Comparison of ENCODE assay signal across 2 cellular contexts in genomic region chr1:169325117-169325516, GRCh38.
TF ChIP-seq lines count a peak whose summit lies in the region.

No MANE protein-coding gene starts in this region.

TF ChIP-seq in HCT116, 20 proteins besides CTCF, POLR2A, EP300 and RAD21 (continued from another document):
- TF ChIP-seq ATF3 (IDR thresholded peaks at IDR 0.05) (no peak), TCF7L2 (IDR thresholded peaks at IDR 0.05; ENCODE audit: borderline replicate concordance, extremely low read depth, insufficient read depth, insufficient read length) (no peak), EGR1 (IDR thresholded peaks at IDR 0.05; ENCODE audit: low read depth) (no peak), EZH2phosphoT487 (IDR thresholded peaks at IDR 0.05; ENCODE audit: borderline replicate concordance) (no peak), ZNF274 (IDR thresholded peaks at IDR 0.05; ENCODE audit: low read depth, low read length) (no peak), SRF (IDR thresholded peaks at IDR 0.05; ENCODE audit: low read depth) (no peak), ELF1 (IDR thresholded peaks at IDR 0.05; ENCODE audit: borderline replicate concordance, low read depth) (no peak)

TF ChIP-seq in H1, 55 proteins besides CTCF, POLR2A, EP300 and RAD21 (continued from another document):
- TF ChIP-seq POLR2AphosphoS5 (IDR thresholded peaks at IDR 0.05; ENCODE audit: low read depth, low read length) (no peak), CREB1 (IDR thresholded peaks at IDR 0.05) (no peak), TCF12 (IDR thresholded peaks at IDR 0.05; ENCODE audit: low read depth, low read length) (no peak), ZNF274 (IDR thresholded peaks at IDR 0.05; ENCODE audit: borderline replicate concordance, extremely low read depth, low read length) (no peak), BRCA1 (IDR thresholded peaks at IDR 0.05; ENCODE audit: low read depth, low read length) (no peak), CHD7 (IDR thresholded peaks at IDR 0.05; ENCODE audit: insufficient replicate concordance, low read length) (no peak), SAP30 (IDR thresholded peaks at IDR 0.05; ENCODE audit: insufficient read depth, insufficient replicate concordance, low read length) (no peak), MAFK (IDR thresholded peaks at IDR 0.05; ENCODE audit: low read depth, low read length) (no peak), MAX (IDR thresholded peaks at IDR 0.05) (no peak), NRF1 (IDR thresholded peaks at IDR 0.05; ENCODE audit: low read depth, low read length) (no peak), HDAC2 (IDR thresholded peaks at IDR 0.05; ENCODE audit: borderline replicate concordance in 1 of 2, low read depth in 2 of 2, low read length in 2 of 2) (no peak), CHD2 (IDR thresholded peaks at IDR 0.05; ENCODE audit: low read length) (no peak), BACH1 (IDR thresholded peaks at IDR 0.05; ENCODE audit: low read length) (no peak), POU5F1 (IDR thresholded peaks at IDR 0.05; ENCODE audit: low read depth, low read length) (no peak)
